ENCODE assay signal across 8 cellular contexts in genomic region chr12:43758728-43759563, GRCh38. TPM values are rescaled to one million over a fixed set of nuclear protein-coding genes. Genes with fewer than 3 reads are reported as not detected.
DNase-seq lines count a peak whose midpoint lies in the region; ATAC-seq and TF ChIP-seq lines count a peak whose summit lies in the region.

Gene IRAK4 (plus strand): TSS chr12:43758951. CDS start chr12:43768112, 9,161 bp downstream.
Gene PUS7L (minus strand): TSS chr12:43758790. CDS start chr12:43755245, 3,545 bp downstream.

- DNase-seq in NCI-H748 treated with DMSO at 0.1 percent for 48 hours (lab: John Stamatoyannopoulos, UW) (peak; percentile 86), dedifferentiated amniotic fluid mesenchymal stem cell (ENCODE audit: extremely low spot score) (peak; percentile 95), left lobe of liver (ENCODE audit: low spot score) (peak; percentile 97)
- peak; percentile 87 to 94 for DNase-seq in activated CD4-positive, alpha-beta T cell treated with anti-CD3 and anti-CD28 coated beads, Interleukin-2, amount 50 U/mL, for 24 hours (ENCODE audit: low read depth in 1 of 2, low spot score in 1 of 2)
- DNase-seq in stimulated activated CD4-positive, alpha-beta T cell treated with anti-CD3 and anti-CD28 coated beads, Interleukin-2, amount 100 ng/mL, for 48 hours, result peak; percentile 90 to 92

- TF ChIP-seq CTCF in C4-2B (conservative IDR thresholded peaks at IDR 0.05), result peak; percentile 38

- H3K27ac ChIP-seq in C4-2B, result peak within 1 kb of the TSS; percentile 78

- ATAC-seq in GM19351 (IDR thresholded peaks at IDR 0.05; ENCODE audit: unreplicated experiment) (peak; percentile 93), HG03521 (IDR thresholded peaks at IDR 0.05; ENCODE audit: unreplicated experiment) (peak; percentile 97), left lobe of liver (peak; percentile 98)

RNA-seq across cellular contexts. Expression of gene IRAK4, which starts in this region (rescaled TPM):
- total RNA-seq in left lobe of liver, result 7.5 TPM

RNA-seq across cellular contexts. Expression of gene PUS7L, which starts in this region (rescaled TPM):
- total RNA-seq in left lobe of liver, result 3.5 TPM

Comparison
In these comparisons a context has a peak if more than half of its experiments do, and no peak if none do; other contexts are left out.
1. Peak in every context shown above with its lines: DNase-seq, ATAC-seq and H3K27ac ChIP-seq.